8 cellular contexts compared by ENCODE assay signal in the genomic region with DNA sequence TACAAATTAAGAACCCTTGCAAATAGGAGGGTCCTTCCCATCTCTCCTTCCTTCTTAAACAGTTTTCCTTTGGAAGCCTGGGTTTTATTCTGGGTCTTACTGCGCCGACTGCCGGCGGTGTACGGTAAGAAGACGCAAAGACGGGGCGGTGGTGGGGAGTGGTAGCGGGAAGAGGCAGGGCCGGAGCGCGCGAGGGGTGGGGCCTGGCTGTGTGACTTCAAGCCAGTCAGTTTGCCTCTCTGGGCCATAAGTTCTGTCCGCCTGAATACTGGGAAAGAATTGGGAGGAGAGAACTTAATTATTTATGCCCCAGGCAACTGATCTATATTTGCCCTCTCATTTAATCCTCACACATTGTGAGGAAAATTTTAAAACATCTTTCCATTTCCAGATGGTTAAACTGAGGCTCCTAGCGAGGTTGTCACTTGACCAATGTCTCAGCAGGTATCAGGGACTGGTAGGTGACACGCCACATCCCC. TPM values are rescaled to one million over a fixed set of nuclear protein-coding genes. Genes with fewer than 3 reads are reported as not detected.
A peak's percentile ranks its signal among the peaks of the same experiment; 100 is the strongest.
DNase-seq lines count a peak whose midpoint lies in the region; ATAC-seq, FAIRE-seq and TF ChIP-seq lines count a peak whose summit lies in the region.

No MANE protein-coding gene starts in this region.

- H3T11ph ChIP-seq in H9 (ENCODE audit: low read length), result no peak overlapping the region

- H3K4me1 ChIP-seq in H9 (ENCODE audit: insufficient read depth, low read length), result no peaks in the 10 kb centered on the region
- peaks cover 11% of the 10 kb centered on the region for H3K4me1 ChIP-seq in astrocyte (ENCODE audit: insufficient read depth, low read length)
- H3K4me1 ChIP-seq in hepatocyte (ENCODE audit: insufficient read depth), result no peaks in the 10 kb centered on the region

- H2AK5ac ChIP-seq in H9 (ENCODE audit: insufficient read length, low read length), result no peak overlapping the region

- no peaks in the 10 kb centered on the region for H3K79me1 ChIP-seq in H9 (ENCODE audit: insufficient read depth, low read depth, low read length, poor library complexity, severe bottlenecking)

- DNase-seq in DMS114 treated with DMSO at 0.1 percent for 48 hours (lab: John Stamatoyannopoulos, UW; ENCODE audit: unreplicated experiment) (peak; percentile 70), H9 (peak; percentile 85), NCI-H1105 (lab: John Stamatoyannopoulos, UW) (peak; percentile 20), astrocyte (ENCODE audit: low read depth) (peak; percentile 54), hepatocyte (ENCODE audit: low spot score) (peak; percentile 87), renal cortical epithelial cell (ENCODE audit: low read depth) (peak; percentile 41)

- H4K20me1 ChIP-seq in H9 (ENCODE audit: control insufficient read depth, insufficient read depth, insufficient read length) (no peaks in the 10 kb centered on the region), astrocyte (ENCODE audit: insufficient read depth, low read length) (no peaks in the 10 kb centered on the region), hepatocyte (ENCODE audit: insufficient read depth, poor library complexity, severe bottlenecking) (no peaks in the 10 kb centered on the region)

- H2AFZ ChIP-seq in H9 (ENCODE audit: low read length) (no peak overlapping the region), astrocyte (ENCODE audit: low read depth, low read length) (peak overlapping the region; percentile 85), hepatocyte (peak overlapping the region; percentile 39)

- H3K27me3 Mint-ChIP-seq in H9 (ENCODE audit: low read depth) (no peaks in the 10 kb centered on the region; the same call in 1 of the 2 replicates), astrocyte (ENCODE audit: low read depth, unreplicated experiment) (no peaks in the 10 kb centered on the region)
- no peaks in the 10 kb centered on the region for H3K27me3 Mint-ChIP-seq in T-helper 1 cell treated with Interleukin-12 subunit alpha and Interleukin-12 subunit beta and Interleukin-4 antibody, amounts not matched to agents 30 μg/mL and 1 μg/mL, for 36 hours (ENCODE audit: low read depth)

- no peak overlapping the region for H3K23ac ChIP-seq in H9 (ENCODE audit: insufficient read length, low read depth, low read length)

- WGBS in H9 (ENCODE audit: extremely low coverage, insufficient read length, low lambda C conversion rate), result no CpG with 5 or more reads among the region's 16 CpGs
- 34% methylated on average over 16 of the region's 16 CpGs for WGBS in hepatocyte (ENCODE audit: low lambda C conversion rate, missing lambda C conversion rate)

- H3K9me2 ChIP-seq in hepatocyte (replicated peaks; ENCODE audit: insufficient read depth), result no peaks in the 10 kb centered on the region

- H4K91ac ChIP-seq in H9 (ENCODE audit: insufficient read length, low read depth, low read length), result no peak overlapping the region

- H3K14ac ChIP-seq in H9 (ENCODE audit: insufficient read depth, low read length), result no peak overlapping the region

- TF ChIP-seq CTCF in H9 (conservative IDR thresholded peaks at IDR 0.05) (peak; percentile 65), astrocyte (IDR thresholded peaks at IDR 0.05; ENCODE audit: insufficient read depth, low read depth, low read length) (peak; percentile 30), hepatocyte (IDR thresholded peaks at IDR 0.05; ENCODE audit: poor library complexity) (peak; percentile 56)

- H2BK120ac ChIP-seq in H9 (ENCODE audit: low read depth, low read length, poor library complexity, severe bottlenecking), result no peak overlapping the region

- H3K79me2 ChIP-seq in H9 (ENCODE audit: insufficient read depth, low read length) (no peaks in the 10 kb centered on the region), astrocyte (ENCODE audit: insufficient read depth, low read length) (peaks cover 6% of the 10 kb centered on the region), hepatocyte (peaks cover 6% of the 10 kb centered on the region)

- no peak overlapping the region for H4K8ac ChIP-seq in H9 (replicated peaks; ENCODE audit: insufficient read length, low read depth, low read length)

- H3K9me3 ChIP-seq in H9 (ENCODE audit: control insufficient read depth, low read depth, low read length), result peaks cover 27% of the 10 kb centered on the region
- no peaks in the 10 kb centered on the region for H3K9me3 ChIP-seq in astrocyte (ENCODE audit: insufficient read depth, low read depth, low read length)
- no peaks in the 10 kb centered on the region for H3K9me3 ChIP-seq in hepatocyte (ENCODE audit: low read depth)

- no peak overlapping the region for H4K5ac ChIP-seq in H9 (ENCODE audit: insufficient read length, low read depth, low read length)

- no peak overlapping the region for H3K4ac ChIP-seq in H9 (ENCODE audit: low read depth, low read length)

- peak overlapping the region; percentile 45 for H3K18ac ChIP-seq in H9 (ENCODE audit: insufficient read length, low read depth, low read length)

- H3K36me3 Mint-ChIP-seq in H9 (ENCODE audit: insufficient read depth in 1 of 3, low read depth in 3 of 3) (peaks cover 2 to 4% (median 4%) of the 10 kb centered on the region in 3 experiments; a peak in 5 of 7 replicates), astrocyte (ENCODE audit: low read depth, unreplicated experiment) (no peaks in the 10 kb centered on the region)
- no peaks in the 10 kb centered on the region for H3K36me3 Mint-ChIP-seq in T-helper 1 cell treated with Interleukin-12 subunit alpha and Interleukin-12 subunit beta and Interleukin-4 antibody, amounts not matched to agents 30 μg/mL and 1 μg/mL, for 36 hours (ENCODE audit: low read depth)

- no peak overlapping the region for H3K56ac ChIP-seq in H9 (ENCODE audit: insufficient read length, low read depth, low read length)

- H3K27ac Mint-ChIP-seq in H9, result peak overlapping the region; percentile 28 to 96 (median 95); a peak in 5 of 7 replicates
- peak overlapping the region; percentile 87 for H3K27ac Mint-ChIP-seq in T-helper 1 cell treated with Interleukin-12 subunit alpha and Interleukin-12 subunit beta and Interleukin-4 antibody, amounts not matched to agents 30 μg/mL and 1 μg/mL, for 36 hours
- no peak overlapping the region for H3K27ac Mint-ChIP-seq in astrocyte (ENCODE audit: unreplicated experiment)

- H3K4me3 Mint-ChIP-seq in H9, result peak overlapping the region; percentile 59 to 93
- peak overlapping the region; percentile 89 for H3K4me3 Mint-ChIP-seq in T-helper 1 cell treated with Interleukin-12 subunit alpha and Interleukin-12 subunit beta and Interleukin-4 antibody, amounts not matched to agents 30 μg/mL and 1 μg/mL, for 36 hours
- peak overlapping the region; percentile 91 for H3K4me3 Mint-ChIP-seq in astrocyte (ENCODE audit: unreplicated experiment)

- peak overlapping the region; percentile 49 for H3K9ac ChIP-seq in H9 (ENCODE audit: extremely low read depth, insufficient read length, low read length)
- H3K9ac ChIP-seq in astrocyte (ENCODE audit: low read length), result peak overlapping the region; percentile 73

- H3K27ac ChIP-seq in H9 (ENCODE audit: insufficient read length, low read depth, low read length), result peak overlapping the region; percentile 82
- H3K27ac ChIP-seq in astrocyte (ENCODE audit: low read depth, low read length), result peak overlapping the region; percentile 59
- peak overlapping the region; percentile 72 for H3K27ac ChIP-seq in hepatocyte

- no peak overlapping the region for H2BK20ac ChIP-seq in H9 (ENCODE audit: low read depth, low read length, poor library complexity, severe bottlenecking)

- no peak for ATAC-seq in HG03139 (IDR thresholded peaks at IDR 0.05; ENCODE audit: unreplicated experiment)

- H3K27me3 ChIP-seq in H9 (ENCODE audit: insufficient read depth, low read length) (no peaks in the 10 kb centered on the region), astrocyte (ENCODE audit: insufficient read depth, low read length) (no peaks in the 10 kb centered on the region), hepatocyte (no peaks in the 10 kb centered on the region)

- H3K9me3 Mint-ChIP-seq in H9, result peaks cover 54 to 68% of the 10 kb centered on the region in 2 experiments
- H3K9me3 Mint-ChIP-seq in T-helper 1 cell treated with Interleukin-12 subunit alpha and Interleukin-12 subunit beta and Interleukin-4 antibody, amounts not matched to agents 30 μg/mL and 1 μg/mL, for 36 hours, result no peaks in the 10 kb centered on the region
- H3K9me3 Mint-ChIP-seq in astrocyte (ENCODE audit: unreplicated experiment), result no peaks in the 10 kb centered on the region

- H2BK5ac ChIP-seq in H9 (ENCODE audit: insufficient read length, low read length), result no peak overlapping the region

- H2BK12ac ChIP-seq in H9 (ENCODE audit: insufficient read length, low read depth, low read length), result no peak overlapping the region

- peaks cover 2 to 7% of the 10 kb centered on the region in 2 experiments; a peak in 3 of 4 replicates for H3K4me1 Mint-ChIP-seq in H9
- peaks cover 26% of the 10 kb centered on the region for H3K4me1 Mint-ChIP-seq in T-helper 1 cell treated with Interleukin-12 subunit alpha and Interleukin-12 subunit beta and Interleukin-4 antibody, amounts not matched to agents 30 μg/mL and 1 μg/mL, for 36 hours (ENCODE audit: low read depth)
- peaks cover 6% of the 10 kb centered on the region for H3K4me1 Mint-ChIP-seq in astrocyte (ENCODE audit: low read depth, unreplicated experiment)

- no peak overlapping the region for H2BK15ac ChIP-seq in H9 (ENCODE audit: low read depth, low read length)

- H3K4me3 ChIP-seq in astrocyte (ENCODE audit: insufficient read depth, low read depth, low read length) (peak overlapping the region; percentile 59), hepatocyte (peak overlapping the region; percentile 21)

- no peak for FAIRE-seq in astrocyte (lab: Jason Lieb, UNC)

- H3K4me2 ChIP-seq in H9 (ENCODE audit: insufficient read depth, insufficient read length, low read length) (peak overlapping the region; percentile 78), astrocyte (ENCODE audit: low read length) (peak overlapping the region; percentile 97), hepatocyte (peak overlapping the region; percentile 79)

- H3K23me2 ChIP-seq in H9 (ENCODE audit: insufficient read length, low read depth, low read length, poor library complexity, severe bottlenecking), result peaks cover 8% of the 10 kb centered on the region

- H3K36me3 ChIP-seq in astrocyte (ENCODE audit: insufficient read depth, low read length) (no peaks in the 10 kb centered on the region), hepatocyte (replicated peaks; ENCODE audit: insufficient read depth, low read depth) (no peaks in the 10 kb centered on the region)

RNA-seq across cellular contexts. Expression of a gene that starts 0.7 kb away (rescaled TPM):
- 6.3 and 7.7 TPM in 2 replicates for total RNA-seq in H9 (2021)
- 5.9 and 6.8 TPM in 2 replicates for total RNA-seq in astrocyte
- total RNA-seq in hepatocyte, result 7.1 and 12.5 TPM in 2 replicates
- 4.0 and 4.8 TPM in 2 replicates for polyA plus RNA-seq in hepatocyte
- total RNA-seq in renal cortical epithelial cell, result 3.0 and 9.2 TPM in 2 replicates

RNA-seq across cellular contexts. Expression of a gene that starts 11.0 kb away (rescaled TPM):
- 20.7 and 24.6 TPM in 2 replicates for total RNA-seq in H9 (2021)
- 30.7 and 31.5 TPM in 2 replicates for total RNA-seq in astrocyte
- 33.5 and 38.2 TPM in 2 replicates for total RNA-seq in hepatocyte
- polyA plus RNA-seq in hepatocyte, result 78.6 and 110 TPM in 2 replicates
- 3.3 and 7.9 TPM in 2 replicates for total RNA-seq in renal cortical epithelial cell

RNA-seq across cellular contexts. Expression of a gene that starts 44.6 kb away (rescaled TPM):
- total RNA-seq in H9 (2021) (4.5 and 5.4 TPM in 2 replicates), astrocyte (8.1 and 8.2 TPM in 2 replicates), hepatocyte (2.2 and 3.4 TPM in 2 replicates), renal cortical epithelial cell (0.52 and 3.3 TPM in 2 replicates)
- 1.2 TPM in 2 replicates for polyA plus RNA-seq in hepatocyte

Comparison
In these comparisons a context has a peak if more than half of its experiments do, and no peak if none do; other contexts are left out.
1. DNase-seq: peak in every context shown above with its lines; median percentile 87 in hepatocyte; 85 in H9; 70 in DMS114 treated with DMSO at 0.1 percent for 48 hours; 54 in astrocyte; 41 in renal cortical epithelial cell; 20 in NCI-H1105.